15 cellular contexts compared by ENCODE assay signal in the genomic region with DNA sequence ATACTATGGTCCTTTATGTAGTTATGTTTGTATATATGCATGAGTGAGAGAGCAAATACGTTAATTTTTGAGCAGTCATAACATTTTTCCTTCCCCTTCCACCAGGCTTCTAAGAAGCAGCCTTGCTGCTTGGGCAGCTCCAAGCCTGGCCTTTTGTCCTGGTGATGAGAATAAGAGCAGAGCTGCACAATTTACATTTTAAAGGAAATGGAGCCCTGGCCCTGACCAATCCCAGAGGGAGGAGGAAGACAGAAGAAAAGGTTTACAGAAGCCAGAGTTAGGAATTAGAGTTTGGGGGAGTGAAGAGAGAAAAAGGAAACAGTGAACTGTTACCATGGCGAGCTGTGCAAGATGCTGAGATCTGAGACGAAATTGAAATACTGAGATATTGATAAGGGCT. TPM values are rescaled to one million over a fixed set of nuclear protein-coding genes. Genes with fewer than 3 reads are reported as not detected.
DNase-seq lines count a peak whose midpoint lies in the region; ATAC-seq and TF ChIP-seq lines count a peak whose summit lies in the region.
"Had no signal": no experiment of that assay in that cellular context is flagged by ENCODE, and none has a peak within 500 bp of the region (broad histone marks: within the 10 kb centered on the region; RNA-seq: fewer than 3 reads in every experiment).

No MANE protein-coding gene starts in this region.

- peaks cover 6% of the 10 kb centered on the region for H3K36me3 Mint-ChIP-seq in brain
- no peaks in the 10 kb centered on the region for H3K36me3 Mint-ChIP-seq in stimulated activated memory B cell treated with anti-CD40 and anti-IgM and Interleukin-4, amounts not matched to agents 10 μg/mL and 1 μg/mL and 100 μg/mL, for 72 hours

- H3K4me3 ChIP-seq in HUES48 (ENCODE audit: low read depth, low read length), result no peak overlapping the region
- H3K4me3 ChIP-seq: SJCRH30 had no signal

- H3K9me3 Mint-ChIP-seq in brain, result peaks cover 10 to 31% (median 19%) of the 10 kb centered on the region in 5 experiments
- peaks cover 7% of the 10 kb centered on the region for H3K9me3 Mint-ChIP-seq in stimulated activated memory B cell treated with anti-CD40 and anti-IgM and Interleukin-4, amounts not matched to agents 10 μg/mL and 1 μg/mL and 100 μg/mL, for 72 hours

- DNase-seq in iPS-NIHi11 (ENCODE audit: low spot score), result peak; percentile 44
- DNase-seq in NCI-H748 treated with DMSO at 0.1 percent for 48 hours (lab: John Stamatoyannopoulos, UW), result no peak
- DNase-seq in left lobe of liver (ENCODE audit: low spot score), result no peak
- DNase-seq: Caco-2, DMS53, NCI-H1436, NCI-H226, NCI-H524 treated with DMSO at 0.1 percent for 48 hours, SJCRH30 had no signal

- peak; percentile 40 for ATAC-seq in stimulated activated memory B cell treated with anti-CD40 and anti-IgM and Interleukin-4, amounts not matched to agents 10 μg/mL and 1 μg/mL and 100 μg/mL, for 72 hours
- ATAC-seq in GM21528 (IDR thresholded peaks at IDR 0.05; ENCODE audit: low FRiP score, unreplicated experiment) (no peak), left lobe of liver (no peak)
- ATAC-seq: HepG2 had no signal

- H3K27ac Mint-ChIP-seq in brain, result peak overlapping the region in 4 of 5 experiments; percentile 40 to 79 (median 52)
- H3K27ac Mint-ChIP-seq in stimulated activated memory B cell treated with anti-CD40 and anti-IgM and Interleukin-4, amounts not matched to agents 10 μg/mL and 1 μg/mL and 100 μg/mL, for 72 hours, result no peak overlapping the region

- TF ChIP-seq CTCF in brain (conservative IDR thresholded peaks at IDR 0.05), result no peak

- peak overlapping the region; percentile 40 for H3K27ac ChIP-seq in HUES48 (ENCODE audit: low read depth, low read length)
- H3K27ac ChIP-seq: KMS-11, SJCRH30 had no signal

- H3K36me3 ChIP-seq in HUES48 (ENCODE audit: control insufficient read depth, insufficient read depth, low read length), result no peaks in the 10 kb centered on the region
- H3K36me3 ChIP-seq: SJCRH30 had no signal

- H3K9me3 ChIP-seq in HUES48 (ENCODE audit: control insufficient read depth, insufficient read depth, low read length), result no peaks in the 10 kb centered on the region
- H3K9me3 ChIP-seq: Caco-2 had no signal

- H3K4me1 ChIP-seq in HUES48 (ENCODE audit: control insufficient read depth, insufficient read depth, low read length), result peaks cover 17% of the 10 kb centered on the region
- H3K4me1 ChIP-seq: Caco-2, SJCRH30 had no signal

- H3K4me1 Mint-ChIP-seq in brain, result peaks cover 12% of the 10 kb centered on the region
- H3K4me1 Mint-ChIP-seq in stimulated activated memory B cell treated with anti-CD40 and anti-IgM and Interleukin-4, amounts not matched to agents 10 μg/mL and 1 μg/mL and 100 μg/mL, for 72 hours, result no peaks in the 10 kb centered on the region

- peak overlapping the region in 4 of 5 experiments; percentile 13 to 49 (median 26) for H3K4me3 Mint-ChIP-seq in brain
- no peak overlapping the region for H3K4me3 Mint-ChIP-seq in stimulated activated memory B cell treated with anti-CD40 and anti-IgM and Interleukin-4, amounts not matched to agents 10 μg/mL and 1 μg/mL and 100 μg/mL, for 72 hours

- no peaks in the 10 kb centered on the region for H3K27me3 Mint-ChIP-seq in brain
- H3K27me3 Mint-ChIP-seq in stimulated activated memory B cell treated with anti-CD40 and anti-IgM and Interleukin-4, amounts not matched to agents 10 μg/mL and 1 μg/mL and 100 μg/mL, for 72 hours, result no peaks in the 10 kb centered on the region

- no peaks in the 10 kb centered on the region for H3K27me3 ChIP-seq in HUES48 (ENCODE audit: control insufficient read depth, insufficient read depth, low read length)
- H3K27me3 ChIP-seq: SJCRH30 had no signal

- no peak overlapping the region for H3K9ac ChIP-seq in HUES48 (ENCODE audit: low read depth, low read length)
- H3K9ac ChIP-seq: KMS-11 had no signal

RNA-seq across cellular contexts. Expression of a gene that starts 25.3 kb away (rescaled TPM):
- polyA plus RNA-seq in brain (ENCODE audit: insufficient read depth, low read depth, low replicate concordance), result 2.0 TPM
- 0.60 TPM for total RNA-seq in left lobe of liver
- total RNA-seq: HepG2 had no signal
- polyA plus RNA-seq: HepG2 had no signal
